ENCODE assay signal across 19 cellular contexts in genomic region chr18:7535436-7536190, GRCh38. TPM values are rescaled to one million over a fixed set of nuclear protein-coding genes. Genes with fewer than 3 reads are reported as not detected.
DNase-seq lines count a peak whose midpoint lies in the region; FAIRE-seq and TF ChIP-seq lines count a peak whose summit lies in the region.
"Had no signal": no experiment of that assay in that cellular context is flagged by ENCODE, and none has a peak within 500 bp of the region (broad histone marks: within the 10 kb centered on the region; RNA-seq: fewer than 3 reads in every experiment).

No MANE protein-coding gene starts in this region.

- no peaks in the 10 kb centered on the region for H3K9me1 ChIP-seq in keratinocyte (ENCODE audit: control insufficient read depth, extremely low read depth, insufficient read depth, low read length)

- H3K27me3 ChIP-seq in bronchial epithelial cell (ENCODE audit: control insufficient read depth, insufficient read depth, low read length) = no peaks in the 10 kb centered on the region
- H3K27me3 ChIP-seq in keratinocyte (ENCODE audit: control insufficient read depth, extremely low read depth, insufficient read depth, low read length) = no peaks in the 10 kb centered on the region
- H3K27me3 ChIP-seq in SJCRH30 = no peaks in the 10 kb centered on the region
- no peaks in the 10 kb centered on the region for H3K27me3 ChIP-seq in tibial artery

- H3K9ac ChIP-seq in keratinocyte (ENCODE audit: control insufficient read depth, extremely low read depth, insufficient read depth, low read length) = no peak overlapping the region

- FAIRE-seq in bronchial epithelial cell (lab: Jason Lieb, UNC) (no peak), keratinocyte (lab: Jason Lieb, UNC) (peak; percentile 44)
- FAIRE-seq: A204.1, D721Med had no signal

- TF ChIP-seq CTCF in bronchial epithelial cell (IDR thresholded peaks at IDR 0.05; ENCODE audit: insufficient read depth, low read length, severe bottlenecking) (no peak), keratinocyte (optimal IDR thresholded peaks at IDR 0.05 in 1 of 3, IDR thresholded peaks at IDR 0.05 in 1 of 3, conservative IDR thresholded peaks at IDR 0.05 in 1 of 3; ENCODE audit: extremely low read depth in 1 of 3, insufficient read depth in 2 of 3, low read length in 3 of 3) (no peak), tibial artery (IDR thresholded peaks at IDR 0.05) (no peak)

- no peaks in the 10 kb centered on the region for H4K20me1 ChIP-seq in keratinocyte (ENCODE audit: control insufficient read depth, extremely low read depth, insufficient read depth, low read length)

- H3K9me3 ChIP-seq in keratinocyte (ENCODE audit: control insufficient read depth, low read depth, low read length) (no peaks in the 10 kb centered on the region), SJCRH30 (replicated peaks) (no peaks in the 10 kb centered on the region), tibial artery (peaks cover 0 to 11% (median 3%) of the 10 kb centered on the region in 3 donors)

- peak overlapping the region; percentile 63 for H2AFZ ChIP-seq in keratinocyte (ENCODE audit: control insufficient read depth, low read length)
- H2AFZ ChIP-seq: GM23338 had no signal

- peak; percentile 25 for DNase-seq in EH (ENCODE audit: low read depth)
- peak; percentile 76 for DNase-seq in HT1080 (ENCODE audit: low read depth)
- peak; percentile 46 for DNase-seq in bronchial epithelial cell (ENCODE audit: low read depth)
- DNase-seq in keratinocyte (ENCODE audit: low read depth, low spot score) = no peak
- no peak for DNase-seq in NCI-H524 (lab: John Stamatoyannopoulos, UW)
- no peak for DNase-seq in NCI-H2171 treated with DMSO at 0.1 percent for 48 hours (lab: John Stamatoyannopoulos, UW)
- no peak for DNase-seq in SJCRH30
- no peak for DNase-seq in tibial artery
- DNase-seq: DMS53; MV-4-11; NCI-H1694 treated with DMSO at 0.1 percent for 48 hours; NCI-H774; NK-92 treated with Interleukin-12 subunit alpha and Interleukin-12 subunit beta, amount 100 ng/mL, for 24 hours; Right ventricle myocardium superior had no signal

- H3K36me3 ChIP-seq in bronchial epithelial cell (ENCODE audit: control insufficient read depth, insufficient read depth, low read length) (no peaks in the 10 kb centered on the region), keratinocyte (ENCODE audit: control insufficient read depth in 2 of 2, extremely low read depth in 1 of 2, insufficient read depth in 2 of 2, low read length in 2 of 2) (no peaks in the 10 kb centered on the region), SJCRH30 (no peaks in the 10 kb centered on the region), tibial artery (no peaks in the 10 kb centered on the region)

- no peak overlapping the region for H3K27ac ChIP-seq in keratinocyte (ENCODE audit: control insufficient read depth, insufficient read depth, low read length)
- H3K27ac ChIP-seq in SJCRH30 = no peak overlapping the region
- H3K27ac ChIP-seq in tibial artery = no peak overlapping the region
- H3K27ac ChIP-seq: C4-2B, HL-60 had no signal

- dilution Hi-C loops in keratinocyte (cut with MboI; ENCODE audit: extremely low pct_ligation_motif_present, low sequenced_read_pairs) = no loop called here

- H3K4me2 ChIP-seq in keratinocyte (ENCODE audit: control insufficient read depth, extremely low read depth, insufficient read depth, low read depth, low read length) = peak overlapping the region; percentile 37
- H3K4me2 ChIP-seq: GM23338 had no signal

- H3K79me2 ChIP-seq in keratinocyte (ENCODE audit: control insufficient read depth, insufficient read depth, low read length) = no peaks in the 10 kb centered on the region

- H3K4me1 ChIP-seq in keratinocyte (ENCODE audit: control insufficient read depth, extremely low read depth, insufficient read depth, low read length) = peaks cover 12% of the 10 kb centered on the region
- no peaks in the 10 kb centered on the region for H3K4me1 ChIP-seq in SJCRH30
- H3K4me1 ChIP-seq in tibial artery = no peaks in the 10 kb centered on the region

- intact Hi-C loops in tibial artery (cut with DNase I; ENCODE audit: low total_unique reads) = no loop called here

- H3K4me3 ChIP-seq in bronchial epithelial cell (ENCODE audit: low read depth, low read length) = no peak overlapping the region
- no peak overlapping the region for H3K4me3 ChIP-seq in keratinocyte (ENCODE audit: control insufficient read depth in 2 of 3, extremely low read depth in 1 of 3, insufficient read depth in 2 of 3, low read depth in 1 of 3, low read length in 3 of 3)
- H3K4me3 ChIP-seq in SJCRH30 = no peak overlapping the region
- H3K4me3 ChIP-seq in tibial artery = no peak overlapping the region
- H3K4me3 ChIP-seq: GM23338 had no signal

RNA-seq across cellular contexts. Expression of gene PTPRM, which starts 31.5 kb away (rescaled TPM):
- 28.8 and 31.0 TPM in 2 replicates for total RNA-seq in HT1080 (2014; rRNA removed; shearing (Covaris generic))
- 30.3 and 32.4 TPM in 2 replicates for polyA plus RNA-seq in HT1080 (2015; cell fraction: cytosol; rRNA removed)
- polyA plus RNA-seq in HT1080 (2015; cell fraction: nucleus; rRNA removed) = 84.0 and 92.1 TPM in 2 replicates
- 42.1 and 76.3 TPM in 2 replicates for total RNA-seq in bronchial epithelial cell
- 42.3 to 90.7 TPM (median 54.5 TPM) in 3 replicates for polyA plus RNA-seq in keratinocyte
- 29.5 TPM for polyA plus RNA-seq in keratinocyte (2011; ENCODE audit: low read depth)
- 23.8 and 32.1 TPM in 2 replicates for polyA plus RNA-seq in keratinocyte (2011; cell fraction: cytosol; rRNA removed)
- 287 and 313 TPM in 2 replicates for polyA plus RNA-seq in keratinocyte (2011; cell fraction: nucleus; rRNA removed)
- polyA plus RNA-seq in keratinocyte (2012; ENCODE audit: low replicate concordance) = 16.3 and 29.1 TPM in 2 replicates
- 21.8 to 86.0 TPM (median 76.7 TPM) in 3 replicates for polyA minus RNA-seq in keratinocyte
- 22.8 TPM for polyA minus RNA-seq in keratinocyte (2011; cell fraction: cytosol; rRNA and poly(A)+ RNA removed)
- 113 and 244 TPM in 2 replicates for polyA minus RNA-seq in keratinocyte (2011; cell fraction: nucleus; rRNA and poly(A)+ RNA removed)
- total RNA-seq in SJCRH30 (2014; rRNA removed; shearing (Covaris generic)) = 10.1 and 11.0 TPM in 2 replicates

Comparison
In these comparisons a context has a peak if more than half of its experiments do, and no peak if none do; other contexts are left out.
1. DNase-seq: peak in EH (single experiment), HT1080 (single experiment) and bronchial epithelial cell (single experiment); none in keratinocyte (single experiment), NCI-H524 (0 of 2), NCI-H2171 treated with DMSO at 0.1 percent for 48 hours (single experiment), SJCRH30 (0 of 2) and tibial artery (0 of 2).